Comparison of ENCODE assay signal across 21 cellular contexts in genomic region chr18:13625355-13625754, GRCh38.
"Had no signal": no experiment of that assay in that cellular context is flagged by ENCODE, and none has a peak within 500 bp of the region (broad histone marks: within the 10 kb centered on the region; RNA-seq: fewer than 3 reads in every experiment).

No MANE protein-coding gene starts in this region.

- H3K27ac Mint-ChIP-seq: T-cell had no signal

- H3K4me2 ChIP-seq: hepatocyte had no signal

- H3K4me3 Mint-ChIP-seq: activated CD4-positive, alpha-beta memory T cell treated with anti-CD3 and anti-CD28 coated beads for 36 hours; activated T-cell treated with anti-CD3 and anti-CD28 coated beads, Interleukin-2, amount 50 U/mL, for 4 hours; naive thymus-derived CD4-positive, alpha-beta T cell; T-cell had no signal

- H3K9me3 ChIP-seq: esophagus muscularis mucosa, left lung, mucosa of descending colon, prostate gland, stomach, thyroid gland, vagina had no signal

- H3K4me1 ChIP-seq: prostate gland, vagina had no signal

- H3K79me2 ChIP-seq: hepatocyte had no signal

- H3K9me3 Mint-ChIP-seq: activated CD4-positive, alpha-beta memory T cell treated with anti-CD3 and anti-CD28 coated beads for 36 hours; activated T-cell treated with anti-CD3 and anti-CD28 coated beads, Interleukin-2, amount 50 U/mL, for 4 hours; naive thymus-derived CD4-positive, alpha-beta T cell; T-cell had no signal

- H3K36me3 ChIP-seq: left lung, prostate gland, thyroid gland, vagina had no signal

- H3K27me3 Mint-ChIP-seq: activated CD4-positive, alpha-beta memory T cell treated with anti-CD3 and anti-CD28 coated beads for 36 hours; naive thymus-derived CD4-positive, alpha-beta T cell; T-cell had no signal

- H2AFZ ChIP-seq: hepatocyte had no signal

- ATAC-seq: activated T-cell treated with anti-CD3 and anti-CD28 coated beads, Interleukin-2, amount 50 U/mL, for 4 hours; left lung; mucosa of descending colon; naive thymus-derived CD4-positive, alpha-beta T cell; right cardiac atrium; T-cell had no signal

- H3K27ac ChIP-seq: esophagus muscularis mucosa, hepatocyte, left lung, prostate gland, stomach, thyroid gland, vagina had no signal

- H3K4me3 ChIP-seq: esophagus muscularis mucosa, hepatocyte, left lung, mucosa of descending colon, prostate gland, stomach, thyroid gland, vagina had no signal

- H3K27me3 ChIP-seq: esophagus muscularis mucosa, hepatocyte, left lung, stomach, thyroid gland, vagina had no signal

- DNase-seq: activated CD4-positive, alpha-beta memory T cell treated with anti-CD3 and anti-CD28 coated beads for 36 hours; activated CD4-positive, alpha-beta T cell treated with anti-CD3 and anti-CD28 coated beads for 1 hour; activated effector memory CD4-positive, alpha-beta T cell treated with Interleukin-2 at 50 U/mL for 16 hours; activated naive CD4-positive, alpha-beta T cell treated with anti-CD3 and anti-CD28 coated beads, Interleukin-2, amount 50 U/mL, for 16 hours; activated T-cell treated with anti-CD3 and anti-CD28 coated beads, Interleukin-2, amount 50 U/mL, for 4 hours; left lung; mucosa of descending colon; naive thymus-derived CD4-positive, alpha-beta T cell; occipital lobe; right cardiac atrium; small intestine; stimulated activated CD4-positive, alpha-beta T cell treated with anti-CD3 and anti-CD28 coated beads, Interleukin-4, amount 100 ng/mL, for 4 hours; stimulated activated CD8-positive, alpha-beta memory T cell treated with anti-CD3 and anti-CD28 coated beads, Interleukin-4, amount 100 ng/mL, for 48 hours; stomach; T-cell; T1000; thyroid gland had no signal
